In genomic region chr19:344625-345319, GRCh38 we compare ENCODE assay signal across 1 cellular context.
A peak's percentile ranks its signal among the peaks of the same experiment; 100 is the strongest.
TF ChIP-seq lines count a peak whose summit lies in the region.

Gene MIER2, minus strand, starts transcription at chr19:344796. Its CDS starts 14 bp downstream, at chr19:344782.

TF ChIP-seq in K562, 482 proteins besides CTCF, POLR2A, EP300 and RAD21 (continued from another document and continues in another):
- TF ChIP-seq RREB1 (CRISPR knock-in tag; IDR thresholded peaks at IDR 0.05) (no peak), MBD1 (CRISPR knock-in tag; IDR thresholded peaks at IDR 0.05) (peak; percentile 93), MEF2D (tag; conservative IDR thresholded peaks at IDR 0.05; ENCODE audit: low read depth) (no peak), PYGO2 (tag; IDR thresholded peaks at IDR 0.05) (no peak), IRF1 (CRISPR knock-in tag; IDR thresholded peaks at IDR 0.05; ENCODE audit: borderline replicate concordance) (no peak), HOMEZ (CRISPR knock-in tag; IDR thresholded peaks at IDR 0.05) (no peak), SP2 (IDR thresholded peaks at IDR 0.05; ENCODE audit: extremely low read depth, low read depth, low read length, poor library complexity, severe bottlenecking) (peak; percentile 12), TAF7 (tag; IDR thresholded peaks at IDR 0.05) (no peak), FOS (IDR thresholded peaks at IDR 0.05; ENCODE audit: extremely low read depth, insufficient read length) (peak; percentile 16), KDM1A (IDR thresholded peaks at IDR 0.05) (no peak), ZSCAN29 (IDR thresholded peaks at IDR 0.05) (no peak), ZNF436 (CRISPR knock-in tag; IDR thresholded peaks at IDR 0.05) (no peak), ZNF586 (CRISPR knock-in tag; conservative IDR thresholded peaks at IDR 0.05) (no peak), SMAD2 (IDR thresholded peaks at IDR 0.05; ENCODE audit: low read depth, low read length) (no peak), ZBTB33 (CRISPR knock-in tag; IDR thresholded peaks at IDR 0.05) (peak; percentile 59; the same call in 1 of the 2 replicates), SNAPC5 (CRISPR knock-in tag; IDR thresholded peaks at IDR 0.05) (no peak), GATAD2A (IDR thresholded peaks at IDR 0.05) (no peak), ELF4 (CRISPR knock-in tag; IDR thresholded peaks at IDR 0.05) (no peak), ZNF551 (CRISPR knock-in tag; IDR thresholded peaks at IDR 0.05) (no peak), E4F1 (CRISPR knock-in tag; IDR thresholded peaks at IDR 0.05; ENCODE audit: borderline replicate concordance) (no peak), HMG20A (CRISPR knock-in tag; conservative IDR thresholded peaks at IDR 0.05) (no peak), SIN3B (IDR thresholded peaks at IDR 0.05; ENCODE audit: low read depth) (no peak), YY1 (IDR thresholded peaks at IDR 0.05; ENCODE audit: borderline replicate concordance in 1 of 3, control insufficient read depth in 1 of 3, extremely low read depth in 1 of 3, insufficient read depth in 3 of 3, insufficient read length in 1 of 3, insufficient replicate concordance in 2 of 3, low read depth in 1 of 3, low read length in 2 of 3) (peak in 2 of 3 experiments; percentile 87 to 91), HMBOX1 (IDR thresholded peaks at IDR 0.05) (no peak), NFIC (IDR thresholded peaks at IDR 0.05) (0 out of 2 replicates have a peak, but pooled peaks have one; percentile 13), NBN (IDR thresholded peaks at IDR 0.05; ENCODE audit: low read depth) (no peak), ZFX (CRISPR knock-in tag; IDR thresholded peaks at IDR 0.05) (peak; percentile 75), FOXP1 (CRISPR knock-in tag; IDR thresholded peaks at IDR 0.05) (0 out of 2 replicates have a peak, but pooled peaks have one; percentile 54), CHCHD3 (CRISPR knock-in tag; IDR thresholded peaks at IDR 0.05) (no peak), ID3 (CRISPR knock-in tag; IDR thresholded peaks at IDR 0.05) (no peak), ID3 (tag; IDR thresholded peaks at IDR 0.05) (0 out of 2 replicates have a peak, but pooled peaks have one; percentile 42), ZNF274 (IDR thresholded peaks at IDR 0.05; ENCODE audit: borderline replicate concordance, low read depth, low read length) (no peak), ZC3H11A (IDR thresholded peaks at IDR 0.05; ENCODE audit: low read depth, low read length) (no peak), E2F5 (CRISPR knock-in tag; IDR thresholded peaks at IDR 0.05) (no peak), POLR2H (tag; IDR thresholded peaks at IDR 0.05; ENCODE audit: low read depth) (no peak), ZNF79 (CRISPR knock-in tag; IDR thresholded peaks at IDR 0.05; ENCODE audit: low read depth) (no peak), CHD2 (IDR thresholded peaks at IDR 0.05; ENCODE audit: low read depth, low read length) (0 out of 2 replicates have a peak, but pooled peaks have one; percentile 23), POLR3A (IDR thresholded peaks at IDR 0.05; ENCODE audit: borderline replicate concordance, extremely low read depth, insufficient read depth, insufficient read length) (no peak), NUFIP1 (IDR thresholded peaks at IDR 0.05; ENCODE audit: partially characterized antibody) (peak; percentile 76), KAT7 (CRISPR knock-in tag; IDR thresholded peaks at IDR 0.05; ENCODE audit: borderline replicate concordance) (no peak), ZBTB17 (CRISPR knock-in tag; IDR thresholded peaks at IDR 0.05) (no peak), E2F6 (IDR thresholded peaks at IDR 0.05; ENCODE audit: borderline replicate concordance in 1 of 2, extremely low read depth in 1 of 2, insufficient read depth in 1 of 2, insufficient read length in 1 of 2, low read depth in 1 of 2, low read length in 1 of 2, poor library complexity in 1 of 2, severe bottlenecking in 1 of 2) (peak; percentile 79 to 89), MIER1 (IDR thresholded peaks at IDR 0.05; ENCODE audit: low read depth) (no peak), ZNF282 (CRISPR knock-in tag; IDR thresholded peaks at IDR 0.05) (no peak)
